In genomic region chrX:110791206-110791605, GRCh38 we compare ENCODE assay signal across 28 cellular contexts. TPM values are rescaled to one million over a fixed set of nuclear protein-coding genes. Genes with fewer than 3 reads are reported as not detected.
"Had no signal": no experiment of that assay in that cellular context is flagged by ENCODE, and none has a peak within 500 bp of the region (broad histone marks: within the 10 kb centered on the region; RNA-seq: fewer than 3 reads in every experiment).

No MANE protein-coding gene starts in this region.

- ATAC-seq: activated CD4-positive, CD25-positive, alpha-beta regulatory T cell treated with anti-CD3 and anti-CD28 coated beads, Interleukin-2, amount 50 U/mL, for 24 hours; gastroesophageal sphincter; left colon; pancreas had no signal

- H3K9me3 Mint-ChIP-seq: activated naive CD4-positive, alpha-beta T cell treated with anti-CD3 and anti-CD28 coated beads for 36 hours; activated naive CD8-positive, alpha-beta T cell treated with anti-CD3 and anti-CD28 coated beads for 36 hours; activated T-helper 1 cell treated with anti-CD3 and anti-CD28 coated beads, Interleukin-12 subunit alpha, Interleukin-12 subunit beta, Interleukin-2, Interleukin-4 antibody, amounts not matched to agents 30 ng/mL and 10 ng/mL and 1 ng/mL, durations not matched to agents 14 hours and 24 hours and 36 hours; immature natural killer cell; mesothelial cell of epicardium; neural crest cell had no signal

- H3K36me3 Mint-ChIP-seq: activated naive CD8-positive, alpha-beta T cell treated with anti-CD3 and anti-CD28 coated beads for 36 hours; immature natural killer cell; mesothelial cell of epicardium; naive B cell had no signal

- H3K4me1 Mint-ChIP-seq: activated naive CD8-positive, alpha-beta T cell treated with anti-CD3 and anti-CD28 coated beads for 36 hours; immature natural killer cell had no signal

- H3K27ac Mint-ChIP-seq: activated naive CD4-positive, alpha-beta T cell treated with anti-CD3 and anti-CD28 coated beads for 36 hours; activated naive CD8-positive, alpha-beta T cell treated with anti-CD3 and anti-CD28 coated beads for 36 hours; activated T-helper 1 cell treated with anti-CD3 and anti-CD28 coated beads, Interleukin-12 subunit alpha, Interleukin-12 subunit beta, Interleukin-2, Interleukin-4 antibody, amounts not matched to agents 30 ng/mL and 10 ng/mL and 1 ng/mL, durations not matched to agents 14 hours and 24 hours and 36 hours; immature natural killer cell; mesothelial cell of epicardium; naive B cell had no signal

- H3K4me3 Mint-ChIP-seq: activated naive CD4-positive, alpha-beta T cell treated with anti-CD3 and anti-CD28 coated beads for 36 hours; activated naive CD8-positive, alpha-beta T cell treated with anti-CD3 and anti-CD28 coated beads for 36 hours; activated T-helper 1 cell treated with anti-CD3 and anti-CD28 coated beads, Interleukin-12 subunit alpha, Interleukin-12 subunit beta, Interleukin-2, Interleukin-4 antibody, amounts not matched to agents 30 ng/mL and 10 ng/mL and 1 ng/mL, durations not matched to agents 14 hours and 24 hours and 36 hours; immature natural killer cell; mesothelial cell of epicardium; naive B cell; neural crest cell had no signal

- DNase-seq: activated CD4-positive, alpha-beta T cell treated with anti-CD3 and anti-CD28 coated beads for 48 hours; activated CD4-positive, alpha-beta T cell treated with anti-CD3 and anti-CD28 coated beads, Interleukin-2, amount 50 U/mL, for 48 hours; activated CD8-positive, alpha-beta memory T cell treated with anti-CD3 and anti-CD28 coated beads, Interleukin-2, amount 50 U/mL, for 4 hours; activated effector memory CD4-positive, alpha-beta T cell treated with anti-CD3 and anti-CD28 coated beads, Interleukin-2, amount 50 U/mL, for 16 hours; activated naive CD4-positive, alpha-beta T cell treated with anti-CD3 and anti-CD28 coated beads for 36 hours; activated naive CD8-positive, alpha-beta T cell treated with anti-CD3 and anti-CD28 coated beads for 36 hours; activated T-cell treated with anti-CD3 and anti-CD28 coated beads, Interleukin-2, amount 50 U/mL, for 1 hour; central memory CD4-positive, alpha-beta T cell; head of caudate nucleus; hypothalamus; immature natural killer cell; kidney; left colon; naive B cell; nucleus accumbens; pancreas; stimulated activated CD4-positive, alpha-beta T cell treated with anti-CD3 and anti-CD28 coated beads, Interleukin-1b, Interleukin-23, amount 100 ng/mL, for 48 hours; stimulated activated naive CD4-positive, alpha-beta T cell; T-helper 9 cell; WERI-Rb-1 had no signal

RNA-seq across cellular contexts. Expression of gene CHRDL1, which starts 4.4 kb away (rescaled TPM):
- total RNA-seq: activated CD8-positive, alpha-beta memory T cell treated with anti-CD3 and anti-CD28 coated beads for 36 hours; activated naive CD4-positive, alpha-beta T cell treated with anti-CD3 and anti-CD28 coated beads for 36 hours; activated naive CD8-positive, alpha-beta T cell treated with anti-CD3 and anti-CD28 coated beads for 36 hours; activated T-helper 1 cell treated with anti-CD3 and anti-CD28 coated beads, Interleukin-12 subunit alpha, Interleukin-12 subunit beta, Interleukin-2, Interleukin-4 antibody, amounts not matched to agents 30 ng/mL and 10 ng/mL and 1 ng/mL, durations not matched to agents 14 hours and 24 hours and 36 hours; endothelial cell of umbilical vein; smooth muscle cell had no signal
